Comparison of ENCODE assay signal across 1 cellular context in the genomic region with DNA sequence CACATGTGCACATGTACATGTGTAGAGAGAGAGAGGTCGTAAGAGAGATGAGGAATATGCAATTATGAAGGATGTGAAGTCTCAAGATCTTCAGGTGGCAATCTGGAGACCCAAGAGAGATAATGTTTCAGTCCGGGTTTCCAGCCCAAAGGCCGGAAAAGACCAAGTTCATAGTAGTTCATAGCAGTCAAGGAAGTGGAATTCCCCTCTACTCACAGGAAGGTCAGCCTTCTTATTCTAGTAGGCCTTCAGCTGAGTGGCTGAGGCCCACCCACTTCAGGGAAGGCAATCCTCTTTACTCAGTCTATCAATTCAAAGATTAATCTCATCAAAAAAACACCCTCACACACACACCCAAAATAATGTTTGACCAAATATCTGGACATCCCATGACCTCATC.
TF ChIP-seq lines count a peak whose summit lies in the region.

No MANE protein-coding gene starts in this region.

TF ChIP-seq in HepG2, 621 proteins besides CTCF, POLR2A, EP300 and RAD21 (continued from another document):
- no peak for TF ChIP-seq PHF21A (CRISPR knock-in tag; IDR thresholded peaks at IDR 0.05)
